8 cellular contexts compared by ENCODE assay signal in the genomic region with DNA sequence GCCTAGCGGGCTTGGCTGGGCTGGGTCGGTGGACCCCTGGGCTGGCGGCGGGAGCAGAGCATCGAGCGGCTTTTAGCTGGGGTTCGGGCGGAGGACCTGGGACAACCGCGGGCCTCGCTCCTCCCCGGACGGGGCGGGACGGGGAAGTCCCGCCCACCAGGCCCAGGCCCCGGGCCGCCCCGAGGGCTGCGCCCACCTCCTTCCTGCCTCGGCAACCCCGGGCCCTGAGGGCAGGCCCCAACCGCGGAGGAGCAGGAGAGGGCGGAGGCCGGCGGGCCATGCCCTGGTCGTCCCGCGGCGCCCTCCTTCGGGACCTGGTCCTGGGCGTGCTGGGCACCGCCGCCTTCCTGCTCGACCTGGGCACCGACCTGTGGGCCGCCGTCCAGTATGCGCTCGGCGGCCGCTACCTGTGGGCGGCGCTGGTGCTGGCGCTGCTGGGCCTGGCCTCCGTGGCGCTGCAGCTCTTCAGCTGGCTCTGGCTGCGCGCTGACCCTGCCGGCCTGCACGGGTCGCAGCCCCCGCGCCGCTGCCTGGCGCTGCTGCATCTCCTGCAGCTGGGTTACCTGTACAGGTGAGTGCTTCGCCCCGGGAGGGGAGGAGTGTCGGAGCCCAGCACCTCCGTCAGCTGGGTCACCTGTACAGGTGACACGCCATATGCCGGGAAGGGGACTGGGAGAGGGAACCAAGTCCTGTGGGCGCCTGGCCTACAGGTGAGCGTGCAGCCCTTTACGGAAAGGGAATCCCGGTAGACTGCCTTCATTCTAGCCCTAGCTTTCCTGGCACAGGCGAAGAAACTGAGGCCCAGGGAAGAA. TPM values are rescaled to one million over a fixed set of nuclear protein-coding genes. Genes with fewer than 3 reads are reported as not detected.
A peak's percentile ranks its signal among the peaks of the same experiment; 100 is the strongest.
DNase-seq lines count a peak whose midpoint lies in the region; ATAC-seq, FAIRE-seq and TF ChIP-seq lines count a peak whose summit lies in the region.

TSS of gene XKR8 (plus strand) at position 182 of the 812 bp plus-strand sequence. CDS start at position 279, 97 bp downstream.

- DNase-seq in GM18507 (ENCODE audit: extremely low spot score, insufficient read length, low read depth) (peak; percentile 93), NOMO-1 (lab: John Stamatoyannopoulos, UW; ENCODE audit: unreplicated experiment in 2 of 2) (peak; percentile 73 to 83), myocyte (ENCODE audit: low read depth) (peak; percentile 62)
- peak; percentile 91 for DNase-seq in activated T-cell treated with anti-CD3 and anti-CD28 coated beads, Interleukin-2, amount 50 U/mL, for 24 hours

- peak within 1 kb of the TSS; percentile 76 for H3K27ac ChIP-seq in 22Rv1

- peaks cover 23% of the 10 kb centered on the region for H3K4me1 Mint-ChIP-seq in activated T-cell treated with anti-CD3 and anti-CD28 coated beads, Interleukin-2, amount 50 U/mL, for 24 hours (ENCODE audit: low read depth)
- H3K4me1 Mint-ChIP-seq in stimulated activated memory B cell treated with anti-CD40 and anti-IgM and Interleukin-4, amounts not matched to agents 10 μg/mL and 1 μg/mL and 100 μg/mL, for 72 hours, result peaks cover 21% of the 10 kb centered on the region

- peak; percentile 94 for TF ChIP-seq CTCF in 22Rv1 (IDR thresholded peaks at IDR 0.05)

- H3K9me3 Mint-ChIP-seq in activated T-cell treated with anti-CD3 and anti-CD28 coated beads, Interleukin-2, amount 50 U/mL, for 24 hours, result no peaks in the 10 kb centered on the region
- no peaks in the 10 kb centered on the region for H3K9me3 Mint-ChIP-seq in stimulated activated memory B cell treated with anti-CD40 and anti-IgM and Interleukin-4, amounts not matched to agents 10 μg/mL and 1 μg/mL and 100 μg/mL, for 72 hours

- ATAC-seq in HG03066 (IDR thresholded peaks at IDR 0.05; ENCODE audit: low read depth, unreplicated experiment), result peak; percentile 80
- peak; percentile 88 for ATAC-seq in esophagus mucosa
- ATAC-seq in stimulated activated memory B cell treated with anti-CD40 and anti-IgM and Interleukin-4, amounts not matched to agents 10 μg/mL and 1 μg/mL and 100 μg/mL, for 72 hours, result peak; percentile 99

- peak within 1 kb of the TSS; percentile 89 for H3K27ac Mint-ChIP-seq in activated T-cell treated with anti-CD3 and anti-CD28 coated beads, Interleukin-2, amount 50 U/mL, for 24 hours
- H3K27ac Mint-ChIP-seq in stimulated activated memory B cell treated with anti-CD40 and anti-IgM and Interleukin-4, amounts not matched to agents 10 μg/mL and 1 μg/mL and 100 μg/mL, for 72 hours, result peak within 1 kb of the TSS; percentile 82

- H3K4me3 Mint-ChIP-seq in activated T-cell treated with anti-CD3 and anti-CD28 coated beads, Interleukin-2, amount 50 U/mL, for 24 hours, result peak within 1 kb of the TSS; percentile 80
- peak within 1 kb of the TSS; percentile 88 for H3K4me3 Mint-ChIP-seq in stimulated activated memory B cell treated with anti-CD40 and anti-IgM and Interleukin-4, amounts not matched to agents 10 μg/mL and 1 μg/mL and 100 μg/mL, for 72 hours

- peaks cover 18% of the 10 kb centered on the region for H3K36me3 Mint-ChIP-seq in activated T-cell treated with anti-CD3 and anti-CD28 coated beads, Interleukin-2, amount 50 U/mL, for 24 hours (ENCODE audit: low read depth)
- H3K36me3 Mint-ChIP-seq in stimulated activated memory B cell treated with anti-CD40 and anti-IgM and Interleukin-4, amounts not matched to agents 10 μg/mL and 1 μg/mL and 100 μg/mL, for 72 hours, result peaks cover 13% of the 10 kb centered on the region

- no peaks in the 10 kb centered on the region for H3K27me3 Mint-ChIP-seq in activated T-cell treated with anti-CD3 and anti-CD28 coated beads, Interleukin-2, amount 50 U/mL, for 24 hours
- peaks cover 4% of the 10 kb centered on the region for H3K27me3 Mint-ChIP-seq in stimulated activated memory B cell treated with anti-CD40 and anti-IgM and Interleukin-4, amounts not matched to agents 10 μg/mL and 1 μg/mL and 100 μg/mL, for 72 hours

- FAIRE-seq in GM18507 (lab: Jason Lieb, UNC), result no peak

RNA-seq across cellular contexts. Expression of gene XKR8, which starts in this region (rescaled TPM):
- total RNA-seq in esophagus mucosa (3.5 TPM), myocyte (5.1 and 6.6 TPM in 2 replicates)
- 3.4 TPM for polyA plus RNA-seq in myocyte (2012)

Comparison
In these comparisons a context has a peak if more than half of its experiments do, and no peak if none do; other contexts are left out.
1. Peak in every context shown above with its lines: DNase-seq, ATAC-seq and H3K27ac ChIP-seq.